ENCODE assay signal across 19 cellular contexts in the genomic region with DNA sequence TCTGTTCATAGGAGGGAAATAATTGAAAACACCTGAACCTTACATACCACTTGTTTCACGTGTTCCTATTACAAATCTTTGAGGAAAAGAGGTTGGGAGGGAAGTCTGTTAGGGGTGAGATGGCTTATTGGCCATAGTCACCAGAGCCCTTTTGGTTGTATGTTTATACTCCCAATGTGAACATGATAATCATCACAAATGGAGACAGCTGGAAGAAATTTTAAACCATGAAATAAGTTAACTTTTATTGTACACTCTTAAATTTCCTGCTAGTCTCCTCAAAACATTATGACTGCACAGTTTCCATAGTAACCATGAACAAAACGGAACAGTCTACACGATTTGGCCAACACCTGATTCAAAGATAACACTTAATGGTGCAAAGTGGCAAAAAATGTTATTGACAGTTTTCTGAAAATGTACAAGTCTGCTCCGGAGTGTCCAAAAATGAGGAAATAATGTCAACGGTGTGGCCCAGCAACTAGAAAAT. TPM values are rescaled to one million over a fixed set of nuclear protein-coding genes. Genes with fewer than 3 reads are reported as not detected.
A peak's percentile ranks its signal among the peaks of the same experiment; 100 is the strongest.
DNase-seq lines count a peak whose midpoint lies in the region; ATAC-seq and TF ChIP-seq lines count a peak whose summit lies in the region.
"Had no signal": no experiment of that assay in that cellular context is flagged by ENCODE, and none has a peak within 500 bp of the region (broad histone marks: within the 10 kb centered on the region; RNA-seq: fewer than 3 reads in every experiment).

No MANE protein-coding gene starts in this region.

- TF ChIP-seq CTCF in osteocyte (IDR thresholded peaks at IDR 0.05) (no peak), brain microvascular endothelial cell (IDR thresholded peaks at IDR 0.05; ENCODE audit: low read depth, low read length, missing control alignments) (no peak), Peyer's patch (IDR thresholded peaks at IDR 0.05) (no peak)

- H3K9me3 ChIP-seq in Peyer's patch: no peaks in the 10 kb centered on the region
- H3K9me3 ChIP-seq: colonic mucosa, gastrocnemius medialis had no signal

- peak overlapping the region; percentile 81 for H3K27ac Mint-ChIP-seq in osteocyte (ENCODE audit: unreplicated experiment)
- H3K27ac Mint-ChIP-seq: activated CD4-positive, alpha-beta T cell treated with anti-CD3 and anti-CD28 coated beads, Interleukin-2, amount 10 ng/mL, durations not matched to agents 7 days and 5 days; activated T-cell treated with anti-CD3 and anti-CD28 coated beads, Interleukin-2, amount 50 U/mL, for 72 hours had no signal

- no peaks in the 10 kb centered on the region for H3K9me3 Mint-ChIP-seq in osteocyte (ENCODE audit: unreplicated experiment)
- H3K9me3 Mint-ChIP-seq: activated T-cell treated with anti-CD3 and anti-CD28 coated beads, Interleukin-2, amount 50 U/mL, for 72 hours had no signal

- peaks cover 20% of the 10 kb centered on the region for H3K4me1 Mint-ChIP-seq in osteocyte (ENCODE audit: unreplicated experiment)
- H3K4me1 Mint-ChIP-seq: activated CD4-positive, alpha-beta T cell treated with anti-CD3 and anti-CD28 coated beads, Interleukin-2, amount 10 ng/mL, durations not matched to agents 7 days and 5 days had no signal

- H3K27ac ChIP-seq in brain microvascular endothelial cell (no peak overlapping the region), Peyer's patch (no peak overlapping the region)
- H3K27ac ChIP-seq: C4-2B, colonic mucosa, gastrocnemius medialis, tibial nerve had no signal

- no peak overlapping the region for H3K4me3 Mint-ChIP-seq in osteocyte (ENCODE audit: unreplicated experiment)
- H3K4me3 Mint-ChIP-seq: activated CD4-positive, alpha-beta T cell treated with anti-CD3 and anti-CD28 coated beads, Interleukin-2, amount 10 ng/mL, durations not matched to agents 7 days and 5 days; activated T-cell treated with anti-CD3 and anti-CD28 coated beads, Interleukin-2, amount 50 U/mL, for 72 hours had no signal

- H3K4me3 ChIP-seq in brain microvascular endothelial cell (ENCODE audit: low read depth, low read length): no peak overlapping the region
- no peak overlapping the region for H3K4me3 ChIP-seq in Peyer's patch
- H3K4me3 ChIP-seq: colonic mucosa, gastrocnemius medialis, tibial nerve had no signal

- in situ Hi-C loops in brain microvascular endothelial cell (cut with HindIII; ENCODE audit: low pct_ligation_motif_present, low sequenced_read_pairs): no loop called here

- no peaks in the 10 kb centered on the region for H3K27me3 ChIP-seq in brain microvascular endothelial cell (replicated peaks)
- no peaks in the 10 kb centered on the region for H3K27me3 ChIP-seq in Peyer's patch
- H3K27me3 ChIP-seq: colonic mucosa, gastrocnemius medialis, tibial nerve had no signal

- H3K36me3 ChIP-seq in brain microvascular endothelial cell (replicated peaks) (no peaks in the 10 kb centered on the region), Peyer's patch (no peaks in the 10 kb centered on the region)
- H3K36me3 ChIP-seq: colonic mucosa, gastrocnemius medialis, tibial nerve had no signal

- no peaks in the 10 kb centered on the region for H3K4me1 ChIP-seq in Peyer's patch
- H3K4me1 ChIP-seq: colonic mucosa, gastrocnemius medialis had no signal

- peaks cover 3% of the 10 kb centered on the region for H3K36me3 Mint-ChIP-seq in osteocyte (ENCODE audit: unreplicated experiment)

- DNase-seq in EL: peak; percentile 55
- DNase-seq in fibroblast of peridontal ligament (ENCODE audit: extremely low read depth): peak; percentile 80
- DNase-seq in osteocyte (ENCODE audit: extremely low spot score, unreplicated experiment): no peak
- DNase-seq in brain microvascular endothelial cell: no peak
- no peak for DNase-seq in NCI-H2227 (lab: John Stamatoyannopoulos, UW; ENCODE audit: unreplicated experiment)
- DNase-seq in Peyer's patch: no peak
- DNase-seq in activated CD8-positive, alpha-beta memory T cell treated with anti-CD3 and anti-CD28 coated beads, Interleukin-2, amount 50 U/mL, for 48 hours: no peak
- DNase-seq: activated CD4-positive, alpha-beta T cell treated with anti-CD3 and anti-CD28 coated beads, Interleukin-2, amount 10 ng/mL, durations not matched to agents 7 days and 5 days; activated T-cell treated with anti-CD3 and anti-CD28 coated beads, Interleukin-2, amount 50 U/mL, for 72 hours; colonic mucosa; gastrocnemius medialis; NCI-H1694 treated with DMSO at 0.1 percent for 48 hours; NCI-H774; stimulated activated CD4-positive, alpha-beta T cell treated with anti-CD3 and anti-CD28 coated beads, Interleukin-2, amount 100 ng/mL, for 24 hours; stimulated activated CD8-positive, alpha-beta memory T cell treated with anti-CD3 and anti-CD28 coated beads, Interleukin-4, amount 100 ng/mL, for 48 hours had no signal

- peak; percentile 73 for ATAC-seq in SK-N-SH treated with all-trans-retinoic acid at 6 μM for 48 hours
- ATAC-seq: activated T-cell treated with anti-CD3 and anti-CD28 coated beads, Interleukin-2, amount 50 U/mL, for 72 hours; gastrocnemius medialis had no signal

- TF ChIP-seq POLR2A in Peyer's patch (IDR thresholded peaks at IDR 0.05): no peak

- H3K27me3 Mint-ChIP-seq in osteocyte (ENCODE audit: unreplicated experiment): peaks cover 3% of the 10 kb centered on the region
- H3K27me3 Mint-ChIP-seq: activated CD4-positive, alpha-beta T cell treated with anti-CD3 and anti-CD28 coated beads, Interleukin-2, amount 10 ng/mL, durations not matched to agents 7 days and 5 days had no signal

TF ChIP-seq in SK-N-SH treated with all-trans-retinoic acid at 6 μM for 48 hours, 23 proteins besides CTCF, POLR2A, EP300 and RAD21:
- TF ChIP-seq TCF4 (CRISPR knock-in tag; IDR thresholded peaks at IDR 0.05; ENCODE audit: borderline replicate concordance): no peak
- TF ChIP-seq ZC3H10 (CRISPR knock-in tag; IDR thresholded peaks at IDR 0.05): no peak
- TF ChIP-seq GLIS3 (CRISPR knock-in tag; IDR thresholded peaks at IDR 0.05): no peak
- TF ChIP-seq, protein P1, sequence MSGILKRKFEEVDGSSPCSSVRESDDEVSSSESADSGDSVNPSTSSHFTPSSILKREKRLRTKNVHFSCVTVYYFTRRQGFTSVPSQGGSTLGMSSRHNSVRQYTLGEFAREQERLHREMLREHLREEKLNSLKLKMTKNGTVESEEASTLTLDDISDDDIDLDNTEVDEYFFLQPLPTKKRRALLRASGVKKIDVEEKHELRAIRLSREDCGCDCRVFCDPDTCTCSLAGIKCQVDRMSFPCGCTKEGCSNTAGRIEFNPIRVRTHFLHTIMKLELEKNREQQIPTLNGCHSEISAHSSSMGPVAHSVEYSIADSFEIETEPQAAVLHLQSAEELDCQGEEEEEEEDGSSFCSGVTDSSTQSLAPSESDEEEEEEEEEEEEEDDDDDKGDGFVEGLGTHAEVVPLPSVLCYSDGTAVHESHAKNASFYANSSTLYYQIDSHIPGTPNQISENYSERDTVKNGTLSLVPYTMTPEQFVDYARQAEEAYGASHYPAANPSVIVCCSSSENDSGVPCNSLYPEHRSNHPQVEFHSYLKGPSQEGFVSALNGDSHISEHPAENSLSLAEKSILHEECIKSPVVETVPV (CRISPR knock-in tag; IDR thresholded peaks at IDR 0.05): no peak
- TF ChIP-seq ZNF8 (CRISPR knock-in tag; IDR thresholded peaks at IDR 0.05): no peak
- no peak for TF ChIP-seq PATZ1 (CRISPR knock-in tag; IDR thresholded peaks at IDR 0.05; ENCODE audit: borderline replicate concordance)
- TF ChIP-seq ZNF70 (CRISPR knock-in tag; IDR thresholded peaks at IDR 0.05): no peak
- no peak for TF ChIP-seq PPARA (CRISPR knock-in tag; IDR thresholded peaks at IDR 0.05; ENCODE audit: borderline replicate concordance)
- no peak for TF ChIP-seq OSR1 (CRISPR knock-in tag; IDR thresholded peaks at IDR 0.05)
- TF ChIP-seq, protein P2, sequence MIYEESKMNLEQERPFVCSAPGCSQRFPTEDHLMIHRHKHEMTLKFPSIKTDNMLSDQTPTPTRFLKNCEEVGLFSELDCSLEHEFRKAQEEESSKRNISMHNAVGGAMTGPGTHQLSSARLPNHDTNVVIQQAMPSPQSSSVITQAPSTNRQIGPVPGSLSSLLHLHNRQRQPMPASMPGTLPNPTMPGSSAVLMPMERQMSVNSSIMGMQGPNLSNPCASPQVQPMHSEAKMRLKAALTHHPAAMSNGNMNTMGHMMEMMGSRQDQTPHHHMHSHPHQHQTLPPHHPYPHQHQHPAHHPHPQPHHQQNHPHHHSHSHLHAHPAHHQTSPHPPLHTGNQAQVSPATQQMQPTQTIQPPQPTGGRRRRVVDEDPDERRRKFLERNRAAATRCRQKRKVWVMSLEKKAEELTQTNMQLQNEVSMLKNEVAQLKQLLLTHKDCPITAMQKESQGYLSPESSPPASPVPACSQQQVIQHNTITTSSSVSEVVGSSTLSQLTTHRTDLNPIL (CRISPR knock-in tag; IDR thresholded peaks at IDR 0.05; ENCODE audit: low read depth): no peak
- no peak for TF ChIP-seq ARNTL (CRISPR knock-in tag; IDR thresholded peaks at IDR 0.05; ENCODE audit: borderline replicate concordance, low read depth)

RNA-seq across cellular contexts. Expression of gene LMNTD1, which starts 56.9 kb away (rescaled TPM):
- total RNA-seq in osteocyte (not detected in 2 replicates), Peyer's patch (not detected)
- total RNA-seq: activated CD4-positive, alpha-beta T cell treated with anti-CD3 and anti-CD28 coated beads, Interleukin-2, amount 10 ng/mL, durations not matched to agents 7 days and 5 days; activated T-cell treated with anti-CD3 and anti-CD28 coated beads, Interleukin-2, amount 50 U/mL, for 72 hours; colonic mucosa; gastrocnemius medialis; pulmonary artery endothelial cell; tibial nerve had no signal

Comparison
In these comparisons a context has a peak if more than half of its experiments do, and no peak if none do; other contexts are left out.
1. DNase-seq: peak in EL (single experiment) and fibroblast of peridontal ligament (single experiment); none in osteocyte (single experiment), brain microvascular endothelial cell (single experiment), NCI-H2227 (single experiment), Peyer's patch (0 of 3) and activated CD8-positive, alpha-beta memory T cell treated with anti-CD3 and anti-CD28 coated beads, Interleukin-2, amount 50 U/mL, for 48 hours (single experiment).